Comparison of ENCODE assay signal across 1 cellular context in the genomic region with DNA sequence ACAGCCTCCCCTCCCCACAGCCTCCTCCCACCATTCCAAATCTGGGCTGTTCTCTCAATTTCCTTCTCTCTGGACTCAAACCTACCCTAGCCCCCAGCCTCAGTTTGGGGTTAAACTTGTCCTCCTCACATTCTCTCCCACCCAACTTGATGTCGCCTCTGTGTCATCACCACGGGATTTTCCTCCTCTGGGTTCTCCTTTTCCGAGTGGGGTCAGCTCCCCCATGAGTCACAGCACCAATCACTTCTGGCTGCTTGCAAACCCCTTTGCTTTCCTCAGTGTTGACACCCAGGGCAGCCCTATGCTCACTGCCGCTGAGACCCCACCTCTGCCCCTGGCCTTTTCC.
A peak's percentile ranks its signal among the peaks of the same experiment; 100 is the strongest.
TF ChIP-seq lines count a peak whose summit lies in the region.

No MANE protein-coding gene starts in this region.

TF ChIP-seq in K562, 482 proteins besides CTCF, POLR2A, EP300 and RAD21 (continues in another document):
- no peak for TF ChIP-seq MTA3 (IDR thresholded peaks at IDR 0.05; ENCODE audit: borderline replicate concordance)
- no peak for TF ChIP-seq HNRNPUL1 (IDR thresholded peaks at IDR 0.05; ENCODE audit: low read length)
- no peak for TF ChIP-seq NUFIP1 (IDR thresholded peaks at IDR 0.05; ENCODE audit: partially characterized antibody)
- TF ChIP-seq, protein P1, sequence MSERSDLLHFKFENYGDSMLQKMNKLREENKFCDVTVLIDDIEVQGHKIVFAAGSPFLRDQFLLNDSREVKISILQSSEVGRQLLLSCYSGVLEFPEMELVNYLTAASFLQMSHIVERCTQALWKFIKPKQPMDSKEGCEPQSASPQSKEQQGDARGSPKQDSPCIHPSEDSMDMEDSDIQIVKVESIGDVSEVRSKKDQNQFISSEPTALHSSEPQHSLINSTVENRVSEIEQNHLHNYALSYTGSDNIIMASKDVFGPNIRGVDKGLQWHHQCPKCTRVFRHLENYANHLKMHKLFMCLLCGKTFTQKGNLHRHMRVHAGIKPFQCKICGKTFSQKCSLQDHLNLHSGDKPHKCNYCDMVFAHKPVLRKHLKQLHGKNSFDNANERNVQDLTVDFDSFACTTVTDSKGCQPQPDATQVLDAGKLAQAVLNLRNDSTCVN (CRISPR knock-in tag; IDR thresholded peaks at IDR 0.05): 0 out of 2 replicates have a peak, but pooled peaks have one; percentile 17
- TF ChIP-seq, protein P2, sequence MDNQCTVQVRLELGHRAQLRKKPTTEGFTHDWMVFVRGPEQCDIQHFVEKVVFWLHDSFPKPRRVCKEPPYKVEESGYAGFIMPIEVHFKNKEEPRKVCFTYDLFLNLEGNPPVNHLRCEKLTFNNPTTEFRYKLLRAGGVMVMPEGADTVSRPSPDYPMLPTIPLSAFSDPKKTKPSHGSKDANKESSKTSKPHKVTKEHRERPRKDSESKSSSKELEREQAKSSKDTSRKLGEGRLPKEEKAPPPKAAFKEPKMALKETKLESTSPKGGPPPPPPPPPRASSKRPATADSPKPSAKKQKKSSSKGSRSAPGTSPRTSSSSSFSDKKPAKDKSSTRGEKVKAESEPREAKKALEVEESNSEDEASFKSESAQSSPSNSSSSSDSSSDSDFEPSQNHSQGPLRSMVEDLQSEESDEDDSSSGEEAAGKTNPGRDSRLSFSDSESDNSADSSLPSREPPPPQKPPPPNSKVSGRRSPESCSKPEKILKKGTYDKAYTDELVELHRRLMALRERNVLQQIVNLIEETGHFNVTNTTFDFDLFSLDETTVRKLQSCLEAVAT (IDR thresholded peaks at IDR 0.05): peak in 1 of 2 experiments; percentile 16; a peak in 1 of 4 replicates
- TF ChIP-seq, protein P3, sequence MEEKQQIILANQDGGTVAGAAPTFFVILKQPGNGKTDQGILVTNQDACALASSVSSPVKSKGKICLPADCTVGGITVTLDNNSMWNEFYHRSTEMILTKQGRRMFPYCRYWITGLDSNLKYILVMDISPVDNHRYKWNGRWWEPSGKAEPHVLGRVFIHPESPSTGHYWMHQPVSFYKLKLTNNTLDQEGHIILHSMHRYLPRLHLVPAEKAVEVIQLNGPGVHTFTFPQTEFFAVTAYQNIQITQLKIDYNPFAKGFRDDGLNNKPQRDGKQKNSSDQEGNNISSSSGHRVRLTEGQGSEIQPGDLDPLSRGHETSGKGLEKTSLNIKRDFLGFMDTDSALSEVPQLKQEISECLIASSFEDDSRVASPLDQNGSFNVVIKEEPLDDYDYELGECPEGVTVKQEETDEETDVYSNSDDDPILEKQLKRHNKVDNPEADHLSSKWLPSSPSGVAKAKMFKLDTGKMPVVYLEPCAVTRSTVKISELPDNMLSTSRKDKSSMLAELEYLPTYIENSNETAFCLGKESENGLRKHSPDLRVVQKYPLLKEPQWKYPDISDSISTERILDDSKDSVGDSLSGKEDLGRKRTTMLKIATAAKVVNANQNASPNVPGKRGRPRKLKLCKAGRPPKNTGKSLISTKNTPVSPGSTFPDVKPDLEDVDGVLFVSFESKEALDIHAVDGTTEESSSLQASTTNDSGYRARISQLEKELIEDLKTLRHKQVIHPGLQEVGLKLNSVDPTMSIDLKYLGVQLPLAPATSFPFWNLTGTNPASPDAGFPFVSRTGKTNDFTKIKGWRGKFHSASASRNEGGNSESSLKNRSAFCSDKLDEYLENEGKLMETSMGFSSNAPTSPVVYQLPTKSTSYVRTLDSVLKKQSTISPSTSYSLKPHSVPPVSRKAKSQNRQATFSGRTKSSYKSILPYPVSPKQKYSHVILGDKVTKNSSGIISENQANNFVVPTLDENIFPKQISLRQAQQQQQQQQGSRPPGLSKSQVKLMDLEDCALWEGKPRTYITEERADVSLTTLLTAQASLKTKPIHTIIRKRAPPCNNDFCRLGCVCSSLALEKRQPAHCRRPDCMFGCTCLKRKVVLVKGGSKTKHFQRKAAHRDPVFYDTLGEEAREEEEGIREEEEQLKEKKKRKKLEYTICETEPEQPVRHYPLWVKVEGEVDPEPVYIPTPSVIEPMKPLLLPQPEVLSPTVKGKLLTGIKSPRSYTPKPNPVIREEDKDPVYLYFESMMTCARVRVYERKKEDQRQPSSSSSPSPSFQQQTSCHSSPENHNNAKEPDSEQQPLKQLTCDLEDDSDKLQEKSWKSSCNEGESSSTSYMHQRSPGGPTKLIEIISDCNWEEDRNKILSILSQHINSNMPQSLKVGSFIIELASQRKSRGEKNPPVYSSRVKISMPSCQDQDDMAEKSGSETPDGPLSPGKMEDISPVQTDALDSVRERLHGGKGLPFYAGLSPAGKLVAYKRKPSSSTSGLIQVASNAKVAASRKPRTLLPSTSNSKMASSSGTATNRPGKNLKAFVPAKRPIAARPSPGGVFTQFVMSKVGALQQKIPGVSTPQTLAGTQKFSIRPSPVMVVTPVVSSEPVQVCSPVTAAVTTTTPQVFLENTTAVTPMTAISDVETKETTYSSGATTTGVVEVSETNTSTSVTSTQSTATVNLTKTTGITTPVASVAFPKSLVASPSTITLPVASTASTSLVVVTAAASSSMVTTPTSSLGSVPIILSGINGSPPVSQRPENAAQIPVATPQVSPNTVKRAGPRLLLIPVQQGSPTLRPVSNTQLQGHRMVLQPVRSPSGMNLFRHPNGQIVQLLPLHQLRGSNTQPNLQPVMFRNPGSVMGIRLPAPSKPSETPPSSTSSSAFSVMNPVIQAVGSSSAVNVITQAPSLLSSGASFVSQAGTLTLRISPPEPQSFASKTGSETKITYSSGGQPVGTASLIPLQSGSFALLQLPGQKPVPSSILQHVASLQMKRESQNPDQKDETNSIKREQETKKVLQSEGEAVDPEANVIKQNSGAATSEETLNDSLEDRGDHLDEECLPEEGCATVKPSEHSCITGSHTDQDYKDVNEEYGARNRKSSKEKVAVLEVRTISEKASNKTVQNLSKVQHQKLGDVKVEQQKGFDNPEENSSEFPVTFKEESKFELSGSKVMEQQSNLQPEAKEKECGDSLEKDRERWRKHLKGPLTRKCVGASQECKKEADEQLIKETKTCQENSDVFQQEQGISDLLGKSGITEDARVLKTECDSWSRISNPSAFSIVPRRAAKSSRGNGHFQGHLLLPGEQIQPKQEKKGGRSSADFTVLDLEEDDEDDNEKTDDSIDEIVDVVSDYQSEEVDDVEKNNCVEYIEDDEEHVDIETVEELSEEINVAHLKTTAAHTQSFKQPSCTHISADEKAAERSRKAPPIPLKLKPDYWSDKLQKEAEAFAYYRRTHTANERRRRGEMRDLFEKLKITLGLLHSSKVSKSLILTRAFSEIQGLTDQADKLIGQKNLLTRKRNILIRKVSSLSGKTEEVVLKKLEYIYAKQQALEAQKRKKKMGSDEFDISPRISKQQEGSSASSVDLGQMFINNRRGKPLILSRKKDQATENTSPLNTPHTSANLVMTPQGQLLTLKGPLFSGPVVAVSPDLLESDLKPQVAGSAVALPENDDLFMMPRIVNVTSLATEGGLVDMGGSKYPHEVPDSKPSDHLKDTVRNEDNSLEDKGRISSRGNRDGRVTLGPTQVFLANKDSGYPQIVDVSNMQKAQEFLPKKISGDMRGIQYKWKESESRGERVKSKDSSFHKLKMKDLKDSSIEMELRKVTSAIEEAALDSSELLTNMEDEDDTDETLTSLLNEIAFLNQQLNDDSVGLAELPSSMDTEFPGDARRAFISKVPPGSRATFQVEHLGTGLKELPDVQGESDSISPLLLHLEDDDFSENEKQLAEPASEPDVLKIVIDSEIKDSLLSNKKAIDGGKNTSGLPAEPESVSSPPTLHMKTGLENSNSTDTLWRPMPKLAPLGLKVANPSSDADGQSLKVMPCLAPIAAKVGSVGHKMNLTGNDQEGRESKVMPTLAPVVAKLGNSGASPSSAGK (IDR thresholded peaks at IDR 0.05): no peak
- no peak for TF ChIP-seq ESRRB (CRISPR knock-in tag; IDR thresholded peaks at IDR 0.05; ENCODE audit: borderline replicate concordance)
- no peak for TF ChIP-seq IRF2 (CRISPR knock-in tag; IDR thresholded peaks at IDR 0.05)
- no peak for TF ChIP-seq CHCHD3 (CRISPR knock-in tag; IDR thresholded peaks at IDR 0.05)
- no peak for TF ChIP-seq MYNN (IDR thresholded peaks at IDR 0.05)
- TF ChIP-seq MYNN (CRISPR knock-in tag; IDR thresholded peaks at IDR 0.05): no peak
- no peak for TF ChIP-seq U2AF2 (optimal IDR thresholded peaks at IDR 0.05; ENCODE audit: low read depth, low read length)
- TF ChIP-seq NFXL1 (CRISPR knock-in tag; IDR thresholded peaks at IDR 0.05): 0 out of 2 replicates have a peak, but pooled peaks have one; percentile 22
- TF ChIP-seq BRD4 (IDR thresholded peaks at IDR 0.05): peak; percentile 34; the same call in 1 of the 2 replicates
- no peak for TF ChIP-seq CHD1 (IDR thresholded peaks at IDR 0.05; ENCODE audit: low read length)
- TF ChIP-seq ZC3H11A (IDR thresholded peaks at IDR 0.05; ENCODE audit: low read depth, low read length): no peak
- TF ChIP-seq HDAC2 (IDR thresholded peaks at IDR 0.05): no peak
- TF ChIP-seq ZNF224 (CRISPR knock-in tag; IDR thresholded peaks at IDR 0.05): no peak
- peak; percentile 14; the same call in 1 of the 2 replicates for TF ChIP-seq TAF7 (tag; IDR thresholded peaks at IDR 0.05)
- TF ChIP-seq, protein P4, sequence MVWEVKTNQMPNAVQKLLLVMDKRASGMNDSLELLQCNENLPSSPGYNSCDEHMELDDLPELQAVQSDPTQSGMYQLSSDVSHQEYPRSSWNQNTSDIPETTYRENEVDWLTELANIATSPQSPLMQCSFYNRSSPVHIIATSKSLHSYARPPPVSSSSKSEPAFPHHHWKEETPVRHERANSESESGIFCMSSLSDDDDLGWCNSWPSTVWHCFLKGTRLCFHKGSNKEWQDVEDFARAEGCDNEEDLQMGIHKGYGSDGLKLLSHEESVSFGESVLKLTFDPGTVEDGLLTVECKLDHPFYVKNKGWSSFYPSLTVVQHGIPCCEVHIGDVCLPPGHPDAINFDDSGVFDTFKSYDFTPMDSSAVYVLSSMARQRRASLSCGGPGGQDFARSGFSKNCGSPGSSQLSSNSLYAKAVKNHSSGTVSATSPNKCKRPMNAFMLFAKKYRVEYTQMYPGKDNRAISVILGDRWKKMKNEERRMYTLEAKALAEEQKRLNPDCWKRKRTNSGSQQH (CRISPR knock-in tag; IDR thresholded peaks at IDR 0.05): peak; percentile 63; the same call in 1 of the 2 replicates
- no peak for TF ChIP-seq SPI1 (IDR thresholded peaks at IDR 0.05; ENCODE audit: borderline replicate concordance, low read depth, low read length)
- TF ChIP-seq GATAD2A (IDR thresholded peaks at IDR 0.05): no peak
- TF ChIP-seq ZBTB7A (IDR thresholded peaks at IDR 0.05; ENCODE audit: borderline replicate concordance, control insufficient read depth, low read depth, low read length): 0 out of 2 replicates have a peak, but pooled peaks have one; percentile 40
- peak; percentile 17 for TF ChIP-seq NEUROD1 (IDR thresholded peaks at IDR 0.05; ENCODE audit: borderline replicate concordance, low read depth, low read length, partially characterized antibody)
- TF ChIP-seq GTF2F1 (IDR thresholded peaks at IDR 0.05; ENCODE audit: low read depth, low read length): no peak
- TF ChIP-seq, protein P5, sequence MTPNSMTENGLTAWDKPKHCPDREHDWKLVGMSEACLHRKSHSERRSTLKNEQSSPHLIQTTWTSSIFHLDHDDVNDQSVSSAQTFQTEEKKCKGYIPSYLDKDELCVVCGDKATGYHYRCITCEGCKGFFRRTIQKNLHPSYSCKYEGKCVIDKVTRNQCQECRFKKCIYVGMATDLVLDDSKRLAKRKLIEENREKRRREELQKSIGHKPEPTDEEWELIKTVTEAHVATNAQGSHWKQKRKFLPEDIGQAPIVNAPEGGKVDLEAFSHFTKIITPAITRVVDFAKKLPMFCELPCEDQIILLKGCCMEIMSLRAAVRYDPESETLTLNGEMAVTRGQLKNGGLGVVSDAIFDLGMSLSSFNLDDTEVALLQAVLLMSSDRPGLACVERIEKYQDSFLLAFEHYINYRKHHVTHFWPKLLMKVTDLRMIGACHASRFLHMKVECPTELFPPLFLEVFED (CRISPR knock-in tag; conservative IDR thresholded peaks at IDR 0.05): 0 out of 2 replicates have a peak, but pooled peaks have one; percentile 29
- peak; percentile 21 for TF ChIP-seq SNRNP70 (optimal IDR thresholded peaks at IDR 0.05; ENCODE audit: low read depth, low read length)
- TF ChIP-seq KDM5B (IDR thresholded peaks at IDR 0.05; ENCODE audit: insufficient replicate concordance, low read depth, low read length): no peak
- TF ChIP-seq XRCC4 (IDR thresholded peaks at IDR 0.05; ENCODE audit: extremely low read depth, insufficient read depth, insufficient read length): no peak
- peak; percentile 39; the same call in 1 of the 2 replicates for TF ChIP-seq JUND (IDR thresholded peaks at IDR 0.05; ENCODE audit: borderline replicate concordance, low read depth, low read length)
- TF ChIP-seq JUND (tag; IDR thresholded peaks at IDR 0.05; ENCODE audit: borderline replicate concordance, low read depth, low read length): no peak
- TF ChIP-seq ZBTB1 (CRISPR knock-in tag; IDR thresholded peaks at IDR 0.05; ENCODE audit: borderline replicate concordance, low read depth): peak; percentile 78
- no peak for TF ChIP-seq MAZ (CRISPR knock-in tag; conservative IDR thresholded peaks at IDR 0.05 in 1 of 2, IDR thresholded peaks at IDR 0.05 in 1 of 2)
- TF ChIP-seq NONO (IDR thresholded peaks at IDR 0.05; ENCODE audit: low read depth in 2 of 2, low read length in 1 of 2): no peak
- TF ChIP-seq, protein P6, sequence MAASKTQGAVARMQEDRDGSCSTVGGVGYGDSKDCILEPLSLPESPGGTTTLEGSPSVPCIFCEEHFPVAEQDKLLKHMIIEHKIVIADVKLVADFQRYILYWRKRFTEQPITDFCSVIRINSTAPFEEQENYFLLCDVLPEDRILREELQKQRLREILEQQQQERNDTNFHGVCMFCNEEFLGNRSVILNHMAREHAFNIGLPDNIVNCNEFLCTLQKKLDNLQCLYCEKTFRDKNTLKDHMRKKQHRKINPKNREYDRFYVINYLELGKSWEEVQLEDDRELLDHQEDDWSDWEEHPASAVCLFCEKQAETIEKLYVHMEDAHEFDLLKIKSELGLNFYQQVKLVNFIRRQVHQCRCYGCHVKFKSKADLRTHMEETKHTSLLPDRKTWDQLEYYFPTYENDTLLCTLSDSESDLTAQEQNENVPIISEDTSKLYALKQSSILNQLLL (CRISPR knock-in tag; IDR thresholded peaks at IDR 0.05; ENCODE audit: borderline replicate concordance): no peak
- TF ChIP-seq, protein P7, sequence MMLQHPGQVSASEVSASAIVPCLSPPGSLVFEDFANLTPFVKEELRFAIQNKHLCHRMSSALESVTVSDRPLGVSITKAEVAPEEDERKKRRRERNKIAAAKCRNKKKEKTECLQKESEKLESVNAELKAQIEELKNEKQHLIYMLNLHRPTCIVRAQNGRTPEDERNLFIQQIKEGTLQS (IDR thresholded peaks at IDR 0.05): peak; percentile 64; the same call in 1 of the 2 replicates
- TF ChIP-seq, protein P7 (CRISPR knock-in tag; conservative IDR thresholded peaks at IDR 0.05): 0 out of 2 replicates have a peak, but pooled peaks have one; percentile 14
- TF ChIP-seq, protein P8, sequence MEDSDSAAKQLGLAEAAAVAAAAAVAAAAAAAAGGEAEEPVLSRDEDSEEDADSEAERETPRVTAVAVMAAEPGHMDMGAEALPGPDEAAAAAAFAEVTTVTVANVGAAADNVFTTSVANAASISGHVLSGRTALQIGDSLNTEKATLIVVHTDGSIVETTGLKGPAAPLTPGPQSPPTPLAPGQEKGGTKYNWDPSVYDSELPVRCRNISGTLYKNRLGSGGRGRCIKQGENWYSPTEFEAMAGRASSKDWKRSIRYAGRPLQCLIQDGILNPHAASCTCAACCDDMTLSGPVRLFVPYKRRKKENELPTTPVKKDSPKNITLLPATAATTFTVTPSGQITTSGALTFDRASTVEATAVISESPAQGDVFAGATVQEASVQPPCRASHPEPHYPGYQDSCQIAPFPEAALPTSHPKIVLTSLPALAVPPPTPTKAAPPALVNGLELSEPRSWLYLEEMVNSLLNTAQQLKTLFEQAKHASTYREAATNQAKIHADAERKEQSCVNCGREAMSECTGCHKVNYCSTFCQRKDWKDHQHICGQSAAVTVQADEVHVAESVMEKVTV (CRISPR knock-in tag; IDR thresholded peaks at IDR 0.05): no peak
